17 cellular contexts compared by ENCODE assay signal in genomic region chr17:50506298-50506697, GRCh38. TPM values are rescaled to one million over a fixed set of nuclear protein-coding genes. Genes with fewer than 3 reads are reported as not detected.
DNase-seq lines count a peak whose midpoint lies in the region; ATAC-seq and TF ChIP-seq lines count a peak whose summit lies in the region.
"Had no signal": no experiment of that assay in that cellular context is flagged by ENCODE, and none has a peak within 500 bp of the region (broad histone marks: within the 10 kb centered on the region; RNA-seq: fewer than 3 reads in every experiment).

No MANE protein-coding gene starts in this region.

- POLR2A ChIA-PET in CD8-positive, alpha-beta memory T cell (lab: Charles Lee), result no interaction called here

- TF ChIP-seq CTCF in endothelial cell (IDR thresholded peaks at IDR 0.05; ENCODE audit: unreplicated experiment), result no peak
- no peak for TF ChIP-seq CTCF in neural crest cell (conservative IDR thresholded peaks at IDR 0.05)

- H3K27ac Mint-ChIP-seq in activated CD4-positive, alpha-beta T cell treated with anti-CD3 and anti-CD28 coated beads, Interleukin-2, amount 10 ng/mL, durations not matched to agents 24 days and 14 days, result peak overlapping the region; percentile 20
- peak overlapping the region in 5 of 8 donors; percentile 11 to 75 (median 35) for H3K27ac Mint-ChIP-seq in CD8-positive, alpha-beta memory T cell
- H3K27ac Mint-ChIP-seq in endothelial cell (ENCODE audit: unreplicated experiment) (no peak overlapping the region), neural crest cell (ENCODE audit: unreplicated experiment) (no peak overlapping the region)

- H3K9me3 ChIP-seq in CD8-positive, alpha-beta memory T cell (ENCODE audit: low read length), result no peaks in the 10 kb centered on the region
- H3K9me3 ChIP-seq: BLaER1, Caco-2 had no signal

- CTCF ChIA-PET in CD8-positive, alpha-beta memory T cell (lab: Charles Lee), result interaction anchor here (1.3 to 1.6 kb wide), 2 partner anchors 109 to 144 kb away, joined by 3 to 5 read pairs; partner anchors contain the start of gene LRRC59

- peaks cover 2% of the 10 kb centered on the region for H3K27me3 Mint-ChIP-seq in activated CD4-positive, alpha-beta T cell treated with anti-CD3 and anti-CD28 coated beads, Interleukin-2, amount 10 ng/mL, durations not matched to agents 24 days and 14 days
- H3K27me3 Mint-ChIP-seq in CD8-positive, alpha-beta memory T cell, result no peaks in the 10 kb centered on the region
- H3K27me3 Mint-ChIP-seq in endothelial cell (ENCODE audit: unreplicated experiment), result peaks cover 10% of the 10 kb centered on the region
- H3K27me3 Mint-ChIP-seq in neural crest cell (ENCODE audit: low read depth), result peaks cover 3% of the 10 kb centered on the region

- no peaks in the 10 kb centered on the region for H3K9me3 Mint-ChIP-seq in activated CD4-positive, alpha-beta T cell treated with anti-CD3 and anti-CD28 coated beads, Interleukin-2, amount 10 ng/mL, durations not matched to agents 24 days and 14 days
- H3K9me3 Mint-ChIP-seq in CD8-positive, alpha-beta memory T cell, result no peaks in the 10 kb centered on the region
- H3K9me3 Mint-ChIP-seq in endothelial cell (ENCODE audit: unreplicated experiment) (no peaks in the 10 kb centered on the region), neural crest cell (no peaks in the 10 kb centered on the region)

- DNase-seq in activated CD4-positive, alpha-beta T cell treated with anti-CD3 and anti-CD28 coated beads, Interleukin-2, amount 10 ng/mL, durations not matched to agents 24 days and 14 days, result no peak
- no peak for DNase-seq in activated CD4-positive, alpha-beta T cell treated with anti-CD3 and anti-CD28 coated beads, Interleukin-2, amount 50 U/mL, for 48 hours
- no peak for DNase-seq in CD8-positive, alpha-beta memory T cell
- DNase-seq in endothelial cell (ENCODE audit: low spot score) (no peak), neural crest cell (ENCODE audit: low read depth, low spot score) (no peak), caudate nucleus (lab: John Stamatoyannopoulos, UW) (no peak)
- DNase-seq: Caco-2, H7, NCI-H1694, NCI-H2107, NCI-H345, NCI-H526 treated with DMSO at 0.1 percent for 48 hours had no signal

- H3K36me3 Mint-ChIP-seq in activated CD4-positive, alpha-beta T cell treated with anti-CD3 and anti-CD28 coated beads, Interleukin-2, amount 10 ng/mL, durations not matched to agents 24 days and 14 days (ENCODE audit: low read depth), result no peaks in the 10 kb centered on the region
- no peaks in the 10 kb centered on the region for H3K36me3 Mint-ChIP-seq in CD8-positive, alpha-beta memory T cell
- H3K36me3 Mint-ChIP-seq in endothelial cell (ENCODE audit: low read depth, unreplicated experiment) (no peaks in the 10 kb centered on the region), neural crest cell (ENCODE audit: low read depth) (no peaks in the 10 kb centered on the region)

- peaks cover 46% of the 10 kb centered on the region for H3K4me1 Mint-ChIP-seq in activated CD4-positive, alpha-beta T cell treated with anti-CD3 and anti-CD28 coated beads, Interleukin-2, amount 10 ng/mL, durations not matched to agents 24 days and 14 days
- H3K4me1 Mint-ChIP-seq in CD8-positive, alpha-beta memory T cell, result peaks cover 24 to 29% (median 29%) of the 10 kb centered on the region in 3 donors
- H3K4me1 Mint-ChIP-seq in endothelial cell (ENCODE audit: unreplicated experiment), result peaks cover 17% of the 10 kb centered on the region
- H3K4me1 Mint-ChIP-seq in neural crest cell, result peaks cover 32% of the 10 kb centered on the region

- H3K27me3 ChIP-seq in CD8-positive, alpha-beta memory T cell (ENCODE audit: insufficient read depth, low read length, poor library complexity, severe bottlenecking), result no peaks in the 10 kb centered on the region

- no peaks in the 10 kb centered on the region for H3K36me3 ChIP-seq in CD8-positive, alpha-beta memory T cell (ENCODE audit: insufficient read depth, low read length)
- H3K36me3 ChIP-seq: BLaER1 had no signal

- H3K27ac ChIP-seq in CD8-positive, alpha-beta memory T cell (ENCODE audit: low read depth, low read length), result no peak overlapping the region
- no peak overlapping the region for H3K27ac ChIP-seq in caudate nucleus (ENCODE audit: low read depth, low read length)
- H3K27ac ChIP-seq: 22Rv1, BLaER1 had no signal

- no peak for ATAC-seq in HG02678 (IDR thresholded peaks at IDR 0.05; ENCODE audit: unreplicated experiment)
- no peak for ATAC-seq in HG02840 (IDR thresholded peaks at IDR 0.05; ENCODE audit: low FRiP score, unreplicated experiment)

- peaks cover 16% of the 10 kb centered on the region for H3K4me1 ChIP-seq in CD8-positive, alpha-beta memory T cell (ENCODE audit: insufficient read depth, low read length)

- intact Hi-C loops in activated CD4-positive, alpha-beta T cell treated with anti-CD3 and anti-CD28 coated beads, Interleukin-2, amount 10 ng/mL, durations not matched to agents 24 days and 14 days (cut with micrococcal nuclease), result no loop called here

- no peak overlapping the region for H3K4me3 ChIP-seq in CD8-positive, alpha-beta memory T cell (ENCODE audit: low read length)
- H3K4me3 ChIP-seq: BLaER1 had no signal

- H3K4me3 Mint-ChIP-seq in activated CD4-positive, alpha-beta T cell treated with anti-CD3 and anti-CD28 coated beads, Interleukin-2, amount 10 ng/mL, durations not matched to agents 24 days and 14 days, result no peak overlapping the region
- H3K4me3 Mint-ChIP-seq in CD8-positive, alpha-beta memory T cell, result peak overlapping the region in 1 of 7 donors; percentile 43
- peak overlapping the region; percentile 15 for H3K4me3 Mint-ChIP-seq in endothelial cell (ENCODE audit: unreplicated experiment)
- peak overlapping the region; percentile 8 for H3K4me3 Mint-ChIP-seq in neural crest cell

RNA-seq across cellular contexts. Expression of gene MYCBPAP, which starts 1.9 kb away (rescaled TPM):
- 3.5 TPM in 2 replicates for total RNA-seq in activated CD4-positive, alpha-beta T cell treated with anti-CD3 and anti-CD28 coated beads, Interleukin-2, amount 10 ng/mL, durations not matched to agents 24 days and 14 days
- total RNA-seq in CD8-positive, alpha-beta memory T cell, result under 1 TPM; 0.83 to 0.86 TPM
- polyA plus RNA-seq in CD8-positive, alpha-beta memory T cell, result not detected
- total RNA-seq in endothelial cell (ENCODE audit: unreplicated experiment), result 0.72 TPM
- 1.2 and 1.7 TPM in 2 replicates for total RNA-seq in neural crest cell
- total RNA-seq: HT1080 had no signal

RNA-seq across cellular contexts. Expression of gene EPN3, which starts 26.2 kb away (rescaled TPM):
- total RNA-seq in activated CD4-positive, alpha-beta T cell treated with anti-CD3 and anti-CD28 coated beads, Interleukin-2, amount 10 ng/mL, durations not matched to agents 24 days and 14 days, result not detected in 2 replicates
- total RNA-seq in CD8-positive, alpha-beta memory T cell, result not detected
- not detected for polyA plus RNA-seq in CD8-positive, alpha-beta memory T cell
- total RNA-seq in endothelial cell (ENCODE audit: unreplicated experiment), result 0.49 TPM
- 0.11 TPM in 1 of 2 replicates, not detected in the other for total RNA-seq in neural crest cell
- total RNA-seq: HT1080 had no signal

RNA-seq across cellular contexts. Expression of gene RSAD1, which starts 27.6 kb away (rescaled TPM):
- 53.6 and 61.2 TPM in 2 replicates for total RNA-seq in activated CD4-positive, alpha-beta T cell treated with anti-CD3 and anti-CD28 coated beads, Interleukin-2, amount 10 ng/mL, durations not matched to agents 24 days and 14 days
- total RNA-seq in CD8-positive, alpha-beta memory T cell, result 10 to 100 TPM; 45.7 to 46.8 TPM
- polyA plus RNA-seq in CD8-positive, alpha-beta memory T cell, result 66.4 TPM
- total RNA-seq in endothelial cell (ENCODE audit: unreplicated experiment) (25.9 TPM), neural crest cell (42.4 and 42.9 TPM in 2 replicates)

RNA-seq across cellular contexts. Expression of gene CHAD, which starts 37.6 kb away (rescaled TPM):
- not detected in 2 replicates for total RNA-seq in activated CD4-positive, alpha-beta T cell treated with anti-CD3 and anti-CD28 coated beads, Interleukin-2, amount 10 ng/mL, durations not matched to agents 24 days and 14 days
- not detected for total RNA-seq in CD8-positive, alpha-beta memory T cell
- polyA plus RNA-seq in CD8-positive, alpha-beta memory T cell, result not detected
- not detected for total RNA-seq in endothelial cell (ENCODE audit: unreplicated experiment)
- 0.19 and 0.27 TPM in 2 replicates for total RNA-seq in neural crest cell
- total RNA-seq: Caco-2, H7, HT1080 had no signal

RNA-seq across cellular contexts. Expression of gene SPATA20, which starts 40.7 kb away (rescaled TPM):
- total RNA-seq in activated CD4-positive, alpha-beta T cell treated with anti-CD3 and anti-CD28 coated beads, Interleukin-2, amount 10 ng/mL, durations not matched to agents 24 days and 14 days, result 21.6 and 22.4 TPM in 2 replicates
- total RNA-seq in CD8-positive, alpha-beta memory T cell, result 10 to 100 TPM; 34.7 to 42.9 TPM
- 11.0 TPM for polyA plus RNA-seq in CD8-positive, alpha-beta memory T cell
- total RNA-seq in endothelial cell (ENCODE audit: unreplicated experiment), result 72.5 TPM
- total RNA-seq in neural crest cell, result 24.4 and 25.8 TPM in 2 replicates

Comparison
In these comparisons a context has a peak if more than half of its experiments do, and no peak if none do; other contexts are left out.
1. H3K27ac Mint-ChIP-seq: peak in activated CD4-positive, alpha-beta T cell treated with anti-CD3 and anti-CD28 coated beads, Interleukin-2, amount 10 ng/mL, durations not matched to agents 24 days and 14 days (single experiment) and CD8-positive, alpha-beta memory T cell (5 of 8); none in endothelial cell (single experiment) and neural crest cell (single experiment).